ENCODE assay signal across 2 cellular contexts in the genomic region with DNA sequence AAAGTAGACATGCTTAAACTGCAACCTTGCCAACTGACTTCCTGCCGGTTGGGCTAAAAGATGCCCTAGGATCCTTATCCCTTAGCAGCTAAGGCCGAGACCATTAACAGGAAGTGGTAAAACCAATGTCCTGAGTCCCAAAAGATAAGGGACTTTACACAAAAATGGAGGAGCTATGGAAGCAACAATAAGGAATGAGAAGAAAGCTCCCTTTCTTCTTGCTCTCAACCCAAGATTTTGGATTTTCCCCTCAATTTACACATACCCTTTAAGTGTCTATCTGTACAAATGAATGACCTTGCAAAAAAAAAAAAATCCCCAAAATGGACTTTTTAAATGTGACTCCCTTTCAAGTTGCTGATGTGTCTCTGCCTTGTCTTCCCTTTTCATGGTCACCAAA.
TF ChIP-seq lines count a peak whose summit lies in the region.

No MANE protein-coding gene starts in this region.

TF ChIP-seq in GM12891, 5 proteins besides CTCF, POLR2A, EP300 and RAD21:
- no peak for TF ChIP-seq POLR2AphosphoS5 (IDR thresholded peaks at IDR 0.05; ENCODE audit: low read depth, low read length)
- no peak for TF ChIP-seq PAX5 (IDR thresholded peaks at IDR 0.05; ENCODE audit: insufficient read depth, low read length, severe bottlenecking)
- TF ChIP-seq TAF1 (IDR thresholded peaks at IDR 0.05; ENCODE audit: low read depth, low read length), result no peak
- 0 out of 2 replicates have a peak, but pooled peaks have one; percentile 19 for TF ChIP-seq SPI1 (IDR thresholded peaks at IDR 0.05; ENCODE audit: low read depth, low read length)

TF ChIP-seq in K562, 482 proteins besides CTCF, POLR2A, EP300 and RAD21 (continues in another document):
- TF ChIP-seq GABPA (tag; conservative IDR thresholded peaks at IDR 0.05; ENCODE audit: low read depth), result peak; percentile 71
- no peak for TF ChIP-seq NFIC (IDR thresholded peaks at IDR 0.05)
- TF ChIP-seq, protein P1, sequence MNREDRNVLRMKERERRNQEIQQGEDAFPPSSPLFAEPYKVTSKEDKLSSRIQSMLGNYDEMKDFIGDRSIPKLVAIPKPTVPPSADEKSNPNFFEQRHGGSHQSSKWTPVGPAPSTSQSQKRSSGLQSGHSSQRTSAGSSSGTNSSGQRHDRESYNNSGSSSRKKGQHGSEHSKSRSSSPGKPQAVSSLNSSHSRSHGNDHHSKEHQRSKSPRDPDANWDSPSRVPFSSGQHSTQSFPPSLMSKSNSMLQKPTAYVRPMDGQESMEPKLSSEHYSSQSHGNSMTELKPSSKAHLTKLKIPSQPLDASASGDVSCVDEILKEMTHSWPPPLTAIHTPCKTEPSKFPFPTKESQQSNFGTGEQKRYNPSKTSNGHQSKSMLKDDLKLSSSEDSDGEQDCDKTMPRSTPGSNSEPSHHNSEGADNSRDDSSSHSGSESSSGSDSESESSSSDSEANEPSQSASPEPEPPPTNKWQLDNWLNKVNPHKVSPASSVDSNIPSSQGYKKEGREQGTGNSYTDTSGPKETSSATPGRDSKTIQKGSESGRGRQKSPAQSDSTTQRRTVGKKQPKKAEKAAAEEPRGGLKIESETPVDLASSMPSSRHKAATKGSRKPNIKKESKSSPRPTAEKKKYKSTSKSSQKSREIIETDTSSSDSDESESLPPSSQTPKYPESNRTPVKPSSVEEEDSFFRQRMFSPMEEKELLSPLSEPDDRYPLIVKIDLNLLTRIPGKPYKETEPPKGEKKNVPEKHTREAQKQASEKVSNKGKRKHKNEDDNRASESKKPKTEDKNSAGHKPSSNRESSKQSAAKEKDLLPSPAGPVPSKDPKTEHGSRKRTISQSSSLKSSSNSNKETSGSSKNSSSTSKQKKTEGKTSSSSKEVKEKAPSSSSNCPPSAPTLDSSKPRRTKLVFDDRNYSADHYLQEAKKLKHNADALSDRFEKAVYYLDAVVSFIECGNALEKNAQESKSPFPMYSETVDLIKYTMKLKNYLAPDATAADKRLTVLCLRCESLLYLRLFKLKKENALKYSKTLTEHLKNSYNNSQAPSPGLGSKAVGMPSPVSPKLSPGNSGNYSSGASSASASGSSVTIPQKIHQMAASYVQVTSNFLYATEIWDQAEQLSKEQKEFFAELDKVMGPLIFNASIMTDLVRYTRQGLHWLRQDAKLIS (CRISPR knock-in tag; IDR thresholded peaks at IDR 0.05), result no peak
- TF ChIP-seq, protein P2, sequence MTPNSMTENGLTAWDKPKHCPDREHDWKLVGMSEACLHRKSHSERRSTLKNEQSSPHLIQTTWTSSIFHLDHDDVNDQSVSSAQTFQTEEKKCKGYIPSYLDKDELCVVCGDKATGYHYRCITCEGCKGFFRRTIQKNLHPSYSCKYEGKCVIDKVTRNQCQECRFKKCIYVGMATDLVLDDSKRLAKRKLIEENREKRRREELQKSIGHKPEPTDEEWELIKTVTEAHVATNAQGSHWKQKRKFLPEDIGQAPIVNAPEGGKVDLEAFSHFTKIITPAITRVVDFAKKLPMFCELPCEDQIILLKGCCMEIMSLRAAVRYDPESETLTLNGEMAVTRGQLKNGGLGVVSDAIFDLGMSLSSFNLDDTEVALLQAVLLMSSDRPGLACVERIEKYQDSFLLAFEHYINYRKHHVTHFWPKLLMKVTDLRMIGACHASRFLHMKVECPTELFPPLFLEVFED (CRISPR knock-in tag; conservative IDR thresholded peaks at IDR 0.05), result no peak
- TF ChIP-seq SRSF1 (IDR thresholded peaks at IDR 0.05; ENCODE audit: low read depth, low read length), result no peak
- no peak for TF ChIP-seq MYBL2 (IDR thresholded peaks at IDR 0.05; ENCODE audit: low read depth)
- no peak for TF ChIP-seq MYBL2 (CRISPR knock-in tag; IDR thresholded peaks at IDR 0.05; ENCODE audit: borderline replicate concordance)
- TF ChIP-seq TRIM24 (IDR thresholded peaks at IDR 0.05), result peak in 1 of 2 experiments; percentile 18; a peak in 1 of 4 replicates
- TF ChIP-seq, protein P3, sequence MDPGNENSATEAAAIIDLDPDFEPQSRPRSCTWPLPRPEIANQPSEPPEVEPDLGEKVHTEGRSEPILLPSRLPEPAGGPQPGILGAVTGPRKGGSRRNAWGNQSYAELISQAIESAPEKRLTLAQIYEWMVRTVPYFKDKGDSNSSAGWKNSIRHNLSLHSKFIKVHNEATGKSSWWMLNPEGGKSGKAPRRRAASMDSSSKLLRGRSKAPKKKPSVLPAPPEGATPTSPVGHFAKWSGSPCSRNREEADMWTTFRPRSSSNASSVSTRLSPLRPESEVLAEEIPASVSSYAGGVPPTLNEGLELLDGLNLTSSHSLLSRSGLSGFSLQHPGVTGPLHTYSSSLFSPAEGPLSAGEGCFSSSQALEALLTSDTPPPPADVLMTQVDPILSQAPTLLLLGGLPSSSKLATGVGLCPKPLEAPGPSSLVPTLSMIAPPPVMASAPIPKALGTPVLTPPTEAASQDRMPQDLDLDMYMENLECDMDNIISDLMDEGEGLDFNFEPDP (CRISPR knock-in tag; IDR thresholded peaks at IDR 0.05), result no peak
- TF ChIP-seq, protein P4, sequence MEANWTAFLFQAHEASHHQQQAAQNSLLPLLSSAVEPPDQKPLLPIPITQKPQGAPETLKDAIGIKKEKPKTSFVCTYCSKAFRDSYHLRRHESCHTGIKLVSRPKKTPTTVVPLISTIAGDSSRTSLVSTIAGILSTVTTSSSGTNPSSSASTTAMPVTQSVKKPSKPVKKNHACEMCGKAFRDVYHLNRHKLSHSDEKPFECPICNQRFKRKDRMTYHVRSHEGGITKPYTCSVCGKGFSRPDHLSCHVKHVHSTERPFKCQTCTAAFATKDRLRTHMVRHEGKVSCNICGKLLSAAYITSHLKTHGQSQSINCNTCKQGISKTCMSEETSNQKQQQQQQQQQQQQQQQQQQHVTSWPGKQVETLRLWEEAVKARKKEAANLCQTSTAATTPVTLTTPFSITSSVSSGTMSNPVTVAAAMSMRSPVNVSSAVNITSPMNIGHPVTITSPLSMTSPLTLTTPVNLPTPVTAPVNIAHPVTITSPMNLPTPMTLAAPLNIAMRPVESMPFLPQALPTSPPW (CRISPR knock-in tag; IDR thresholded peaks at IDR 0.05), result peak; percentile 22; the same call in 1 of the 2 replicates
- TF ChIP-seq, protein P5, sequence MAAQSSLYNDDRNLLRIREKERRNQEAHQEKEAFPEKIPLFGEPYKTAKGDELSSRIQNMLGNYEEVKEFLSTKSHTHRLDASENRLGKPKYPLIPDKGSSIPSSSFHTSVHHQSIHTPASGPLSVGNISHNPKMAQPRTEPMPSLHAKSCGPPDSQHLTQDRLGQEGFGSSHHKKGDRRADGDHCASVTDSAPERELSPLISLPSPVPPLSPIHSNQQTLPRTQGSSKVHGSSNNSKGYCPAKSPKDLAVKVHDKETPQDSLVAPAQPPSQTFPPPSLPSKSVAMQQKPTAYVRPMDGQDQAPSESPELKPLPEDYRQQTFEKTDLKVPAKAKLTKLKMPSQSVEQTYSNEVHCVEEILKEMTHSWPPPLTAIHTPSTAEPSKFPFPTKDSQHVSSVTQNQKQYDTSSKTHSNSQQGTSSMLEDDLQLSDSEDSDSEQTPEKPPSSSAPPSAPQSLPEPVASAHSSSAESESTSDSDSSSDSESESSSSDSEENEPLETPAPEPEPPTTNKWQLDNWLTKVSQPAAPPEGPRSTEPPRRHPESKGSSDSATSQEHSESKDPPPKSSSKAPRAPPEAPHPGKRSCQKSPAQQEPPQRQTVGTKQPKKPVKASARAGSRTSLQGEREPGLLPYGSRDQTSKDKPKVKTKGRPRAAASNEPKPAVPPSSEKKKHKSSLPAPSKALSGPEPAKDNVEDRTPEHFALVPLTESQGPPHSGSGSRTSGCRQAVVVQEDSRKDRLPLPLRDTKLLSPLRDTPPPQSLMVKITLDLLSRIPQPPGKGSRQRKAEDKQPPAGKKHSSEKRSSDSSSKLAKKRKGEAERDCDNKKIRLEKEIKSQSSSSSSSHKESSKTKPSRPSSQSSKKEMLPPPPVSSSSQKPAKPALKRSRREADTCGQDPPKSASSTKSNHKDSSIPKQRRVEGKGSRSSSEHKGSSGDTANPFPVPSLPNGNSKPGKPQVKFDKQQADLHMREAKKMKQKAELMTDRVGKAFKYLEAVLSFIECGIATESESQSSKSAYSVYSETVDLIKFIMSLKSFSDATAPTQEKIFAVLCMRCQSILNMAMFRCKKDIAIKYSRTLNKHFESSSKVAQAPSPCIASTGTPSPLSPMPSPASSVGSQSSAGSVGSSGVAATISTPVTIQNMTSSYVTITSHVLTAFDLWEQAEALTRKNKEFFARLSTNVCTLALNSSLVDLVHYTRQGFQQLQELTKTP (IDR thresholded peaks at IDR 0.05; ENCODE audit: low read depth in 1 of 2, partially characterized antibody in 2 of 2), result no peak
- no peak for TF ChIP-seq ZNF197 (CRISPR knock-in tag; IDR thresholded peaks at IDR 0.05; ENCODE audit: low read depth)
- TF ChIP-seq, protein P6, sequence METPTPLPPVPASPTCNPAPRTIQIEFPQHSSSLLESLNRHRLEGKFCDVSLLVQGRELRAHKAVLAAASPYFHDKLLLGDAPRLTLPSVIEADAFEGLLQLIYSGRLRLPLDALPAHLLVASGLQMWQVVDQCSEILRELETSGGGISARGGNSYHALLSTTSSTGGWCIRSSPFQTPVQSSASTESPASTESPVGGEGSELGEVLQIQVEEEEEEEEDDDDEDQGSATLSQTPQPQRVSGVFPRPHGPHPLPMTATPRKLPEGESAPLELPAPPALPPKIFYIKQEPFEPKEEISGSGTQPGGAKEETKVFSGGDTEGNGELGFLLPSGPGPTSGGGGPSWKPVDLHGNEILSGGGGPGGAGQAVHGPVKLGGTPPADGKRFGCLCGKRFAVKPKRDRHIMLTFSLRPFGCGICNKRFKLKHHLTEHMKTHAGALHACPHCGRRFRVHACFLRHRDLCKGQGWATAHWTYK (CRISPR knock-in tag; IDR thresholded peaks at IDR 0.05), result 0 out of 2 replicates have a peak, but pooled peaks have one; percentile 40
- no peak for TF ChIP-seq ZNF354B (CRISPR knock-in tag; IDR thresholded peaks at IDR 0.05)
- TF ChIP-seq, protein P7, sequence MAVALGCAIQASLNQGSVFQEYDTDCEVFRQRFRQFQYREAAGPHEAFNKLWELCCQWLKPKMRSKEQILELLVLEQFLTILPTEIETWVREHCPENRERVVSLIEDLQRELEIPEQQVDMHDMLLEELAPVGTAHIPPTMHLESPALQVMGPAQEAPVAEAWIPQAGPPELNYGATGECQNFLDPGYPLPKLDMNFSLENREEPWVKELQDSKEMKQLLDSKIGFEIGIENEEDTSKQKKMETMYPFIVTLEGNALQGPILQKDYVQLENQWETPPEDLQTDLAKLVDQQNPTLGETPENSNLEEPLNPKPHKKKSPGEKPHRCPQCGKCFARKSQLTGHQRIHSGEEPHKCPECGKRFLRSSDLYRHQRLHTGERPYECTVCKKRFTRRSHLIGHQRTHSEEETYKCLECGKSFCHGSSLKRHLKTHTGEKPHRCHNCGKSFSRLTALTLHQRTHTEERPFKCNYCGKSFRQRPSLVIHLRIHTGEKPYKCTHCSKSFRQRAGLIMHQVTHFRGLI (CRISPR knock-in tag; IDR thresholded peaks at IDR 0.05), result peak; percentile 39; the same call in 1 of the 2 replicates
- TF ChIP-seq ARID2 (IDR thresholded peaks at IDR 0.05), result no peak
- TF ChIP-seq, protein P8, sequence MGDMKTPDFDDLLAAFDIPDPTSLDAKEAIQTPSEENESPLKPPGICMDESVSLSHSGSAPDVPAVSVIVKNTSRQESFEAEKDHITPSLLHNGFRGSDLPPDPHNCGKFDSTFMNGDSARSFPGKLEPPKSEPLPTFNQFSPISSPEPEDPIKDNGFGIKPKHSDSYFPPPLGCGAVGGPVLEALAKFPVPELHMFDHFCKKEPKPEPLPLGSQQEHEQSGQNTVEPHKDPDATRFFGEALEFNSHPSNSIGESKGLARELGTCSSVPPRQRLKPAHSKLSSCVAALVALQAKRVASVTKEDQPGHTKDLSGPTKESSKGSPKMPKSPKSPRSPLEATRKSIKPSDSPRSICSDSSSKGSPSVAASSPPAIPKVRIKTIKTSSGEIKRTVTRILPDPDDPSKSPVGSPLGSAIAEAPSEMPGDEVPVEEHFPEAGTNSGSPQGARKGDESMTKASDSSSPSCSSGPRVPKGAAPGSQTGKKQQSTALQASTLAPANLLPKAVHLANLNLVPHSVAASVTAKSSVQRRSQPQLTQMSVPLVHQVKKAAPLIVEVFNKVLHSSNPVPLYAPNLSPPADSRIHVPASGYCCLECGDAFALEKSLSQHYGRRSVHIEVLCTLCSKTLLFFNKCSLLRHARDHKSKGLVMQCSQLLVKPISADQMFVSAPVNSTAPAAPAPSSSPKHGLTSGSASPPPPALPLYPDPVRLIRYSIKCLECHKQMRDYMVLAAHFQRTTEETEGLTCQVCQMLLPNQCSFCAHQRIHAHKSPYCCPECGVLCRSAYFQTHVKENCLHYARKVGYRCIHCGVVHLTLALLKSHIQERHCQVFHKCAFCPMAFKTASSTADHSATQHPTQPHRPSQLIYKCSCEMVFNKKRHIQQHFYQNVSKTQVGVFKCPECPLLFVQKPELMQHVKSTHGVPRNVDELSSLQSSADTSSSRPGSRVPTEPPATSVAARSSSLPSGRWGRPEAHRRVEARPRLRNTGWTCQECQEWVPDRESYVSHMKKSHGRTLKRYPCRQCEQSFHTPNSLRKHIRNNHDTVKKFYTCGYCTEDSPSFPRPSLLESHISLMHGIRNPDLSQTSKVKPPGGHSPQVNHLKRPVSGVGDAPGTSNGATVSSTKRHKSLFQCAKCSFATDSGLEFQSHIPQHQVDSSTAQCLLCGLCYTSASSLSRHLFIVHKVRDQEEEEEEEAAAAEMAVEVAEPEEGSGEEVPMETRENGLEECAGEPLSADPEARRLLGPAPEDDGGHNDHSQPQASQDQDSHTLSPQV (IDR thresholded peaks at IDR 0.05), result peak; percentile 57
- TF ChIP-seq, protein P9, sequence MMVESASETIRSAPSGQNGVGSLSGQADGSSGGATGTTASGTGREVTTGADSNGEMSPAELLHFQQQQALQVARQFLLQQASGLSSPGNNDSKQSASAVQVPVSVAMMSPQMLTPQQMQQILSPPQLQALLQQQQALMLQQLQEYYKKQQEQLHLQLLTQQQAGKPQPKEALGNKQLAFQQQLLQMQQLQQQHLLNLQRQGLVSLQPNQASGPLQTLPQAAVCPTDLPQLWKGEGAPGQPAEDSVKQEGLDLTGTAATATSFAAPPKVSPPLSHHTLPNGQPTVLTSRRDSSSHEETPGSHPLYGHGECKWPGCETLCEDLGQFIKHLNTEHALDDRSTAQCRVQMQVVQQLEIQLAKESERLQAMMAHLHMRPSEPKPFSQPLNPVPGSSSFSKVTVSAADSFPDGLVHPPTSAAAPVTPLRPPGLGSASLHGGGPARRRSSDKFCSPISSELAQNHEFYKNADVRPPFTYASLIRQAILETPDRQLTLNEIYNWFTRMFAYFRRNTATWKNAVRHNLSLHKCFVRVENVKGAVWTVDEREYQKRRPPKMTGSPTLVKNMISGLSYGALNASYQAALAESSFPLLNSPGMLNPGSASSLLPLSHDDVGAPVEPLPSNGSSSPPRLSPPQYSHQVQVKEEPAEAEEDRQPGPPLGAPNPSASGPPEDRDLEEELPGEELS (CRISPR knock-in tag; IDR thresholded peaks at IDR 0.05; ENCODE audit: borderline replicate concordance), result no peak
- no peak for TF ChIP-seq ZNF444 (CRISPR knock-in tag; IDR thresholded peaks at IDR 0.05)
- TF ChIP-seq ZNF589 (CRISPR knock-in tag; IDR thresholded peaks at IDR 0.05; ENCODE audit: low read depth), result peak; percentile 91
- TF ChIP-seq KHSRP (IDR thresholded peaks at IDR 0.05), result no peak
- TF ChIP-seq SPI1 (IDR thresholded peaks at IDR 0.05; ENCODE audit: borderline replicate concordance, low read depth, low read length), result peak; percentile 79
- no peak for TF ChIP-seq GATAD2B (IDR thresholded peaks at IDR 0.05; ENCODE audit: borderline replicate concordance)
